In genomic region chr2:180763249-180763989, GRCh38 we compare ENCODE assay signal across 22 cellular contexts.
DNase-seq lines count a peak whose midpoint lies in the region; ATAC-seq, FAIRE-seq and TF ChIP-seq lines count a peak whose summit lies in the region.
"Had no signal": no experiment of that assay in that cellular context is flagged by ENCODE, and none has a peak within 500 bp of the region (broad histone marks: within the 10 kb centered on the region; RNA-seq: fewer than 3 reads in every experiment).

No MANE protein-coding gene starts in this region.

- POLR2A ChIA-PET in A549 (lab: Yijun Ruan, JAX): no interaction called here

- no peaks in the 10 kb centered on the region for H3K9me3 ChIP-seq in A549
- H3K9me3 ChIP-seq in ascending aorta: no peaks in the 10 kb centered on the region
- H3K9me3 ChIP-seq: MG63 had no signal

- TF ChIP-seq POLR2A in A549 (IDR thresholded peaks at IDR 0.05; ENCODE audit: low read length) (no peak), erythroblast (IDR thresholded peaks at IDR 0.05; ENCODE audit: low read length) (no peak)

- no peak for FAIRE-seq in A549 (lab: Jason Lieb, UNC)
- FAIRE-seq: D721Med, endometrium, keratinocyte had no signal

- DNase-seq in A549 (ENCODE audit: low read depth in 1 of 2, low spot score in 1 of 2) (peak in 1 of 2 experiments; percentile 49), DMS53 treated with DMSO at 0.1 percent for 48 hours (lab: John Stamatoyannopoulos, UW; ENCODE audit: unreplicated experiment) (peak; percentile 97), NCI-H460 (ENCODE audit: extremely low read depth, low read depth) (peak; percentile 33), SK-MEL-5 (ENCODE audit: low read depth, low spot score) (peak; percentile 5), ascending aorta (ENCODE audit: low spot score in 2 of 2) (no peak), CD1c-positive myeloid dendritic cell (ENCODE audit: extremely low spot score) (no peak), erythroblast (lab: John Stamatoyannopoulos, UW) (no peak), T-helper 1 cell (no peak)
- DNase-seq: activated CD4-positive, alpha-beta T cell treated with anti-CD3 and anti-CD28 coated beads, Interleukin-2, amount 50 U/mL, for 48 hours; activated CD8-positive, alpha-beta memory T cell treated with anti-CD3 and anti-CD28 coated beads, Interleukin-2, amount 50 U/mL, for 48 hours; dermis blood vessel endothelial cell; MG63; NCI-H1930; NCI-H446 treated with DMSO at 0.1 percent for 48 hours; nephron progenitor cell; stimulated activated CD4-positive, alpha-beta T cell treated with anti-CD3 and anti-CD28 coated beads, Interleukin-15, amount 100 ng/mL, for 24 hours; stimulated activated naive CD8-positive, alpha-beta T cell treated with anti-CD3 and anti-CD28 coated beads, Interleukin-15, Interleukin-2, amounts not matched to agents 100 U/mL and 50 U/mL, for 24 hours; T-helper 9 cell had no signal

- H3K27ac ChIP-seq in A549 (peak overlapping the region; percentile 6 to 35; a peak in 2 of 6 replicates), ascending aorta (no peak overlapping the region)
- H3K27ac ChIP-seq: BLaER1 treated with 17β-estradiol and CSF1 and Interleukin-3, amounts not matched to agents 10 nM and 100 nM had no signal

- peaks cover 25% of the 10 kb centered on the region for H3K4me1 ChIP-seq in A549
- no peaks in the 10 kb centered on the region for H3K4me1 ChIP-seq in ascending aorta

- no peak overlapping the region for H3K4me3 ChIP-seq in A549
- H3K4me3 ChIP-seq in ascending aorta: no peak overlapping the region
- H3K4me3 ChIP-seq: BLaER1 treated with 17β-estradiol and CSF1 and Interleukin-3, amounts not matched to agents 10 nM and 100 nM; MG63 had no signal

- H3K27me3 ChIP-seq in ascending aorta: no peaks in the 10 kb centered on the region
- H3K27me3 ChIP-seq: BLaER1 treated with 17β-estradiol and CSF1 and Interleukin-3, amounts not matched to agents 10 nM and 100 nM; MG63 had no signal

- peak in 1 of 2 experiments; percentile 13; a peak in 1 of 5 replicates for TF ChIP-seq RAD21 in A549 (conservative IDR thresholded peaks at IDR 0.05 in 1 of 2, IDR thresholded peaks at IDR 0.05 in 1 of 2)

- intact Hi-C loops in ascending aorta (cut with DNase I): no loop called here

- CTCF ChIA-PET in A549 (lab: Yijun Ruan, JAX): interaction anchor here (1.2 kb wide), 1 partner anchor 10 kb away, joined by 3 read pairs; no protein-coding TSS in a partner anchor

- WGBS in A549 (ENCODE audit: missing lambda C conversion rate): 24% methylated on average over 2 of the region's 2 CpGs

- peak overlapping the region; percentile 53 for H3K4me2 ChIP-seq in A549

- in situ Hi-C loops in SK-MEL-5 (cut with HindIII; ENCODE audit: low pct_unique_long_range_greater_than_20kb, low sequenced_read_pairs): no loop called here

- TF ChIP-seq CTCF in A549 (IDR thresholded peaks at IDR 0.05) (no peak), ascending aorta (IDR thresholded peaks at IDR 0.05) (no peak)

- peak in 1 of 2 experiments; percentile 80; a peak in 3 of 6 replicates for ATAC-seq in A549
- ATAC-seq: stimulated activated naive CD8-positive, alpha-beta T cell treated with anti-CD3 and anti-CD28 coated beads, Interleukin-15, Interleukin-2, amounts not matched to agents 100 U/mL and 50 U/mL, for 24 hours had no signal

- no peak for TF ChIP-seq EP300 in A549 (IDR thresholded peaks at IDR 0.05)

- H3K36me3 ChIP-seq in ascending aorta: no peaks in the 10 kb centered on the region
- H3K36me3 ChIP-seq: BLaER1 treated with 17β-estradiol and CSF1 and Interleukin-3, amounts not matched to agents 10 nM and 100 nM; MG63 had no signal

TF ChIP-seq in A549, 52 proteins besides CTCF, POLR2A, EP300 and RAD21:
- TF ChIP-seq HOXA7 (CRISPR knock-in tag; IDR thresholded peaks at IDR 0.05): no peak
- peak; percentile 60 for TF ChIP-seq GATA3 (IDR thresholded peaks at IDR 0.05; ENCODE audit: borderline replicate concordance)
- no peak for TF ChIP-seq CBX8 (IDR thresholded peaks at IDR 0.05)
- no peak for TF ChIP-seq USF2 (IDR thresholded peaks at IDR 0.05)
- no peak for TF ChIP-seq HES2 (IDR thresholded peaks at IDR 0.05)
- TF ChIP-seq HOXB5 (CRISPR knock-in tag; IDR thresholded peaks at IDR 0.05): no peak
- TF ChIP-seq SMC3 (IDR thresholded peaks at IDR 0.05): 0 out of 3 replicates have a peak, but pooled peaks have one; percentile 11
- no peak for TF ChIP-seq FOSB (CRISPR knock-in tag; IDR thresholded peaks at IDR 0.05)
- TF ChIP-seq BCL3 (IDR thresholded peaks at IDR 0.05): no peak
- no peak for TF ChIP-seq ESRRA (IDR thresholded peaks at IDR 0.05; ENCODE audit: borderline replicate concordance, low read length)
- TF ChIP-seq NFE2L2 (conservative IDR thresholded peaks at IDR 0.05; ENCODE audit: low read length): no peak
- TF ChIP-seq CEBPB (IDR thresholded peaks at IDR 0.05): peak in 1 of 2 experiments; percentile 37; a peak in 1 of 4 replicates
- no peak for TF ChIP-seq HDAC2 (IDR thresholded peaks at IDR 0.05)
- no peak for TF ChIP-seq CHD4 (IDR thresholded peaks at IDR 0.05; ENCODE audit: borderline replicate concordance)
- TF ChIP-seq NPAS2 (CRISPR knock-in tag; IDR thresholded peaks at IDR 0.05; ENCODE audit: borderline replicate concordance): no peak
- no peak for TF ChIP-seq RCOR1 (IDR thresholded peaks at IDR 0.05; ENCODE audit: low read depth, low read length)
- no peak for TF ChIP-seq ZNF302 (CRISPR knock-in tag; IDR thresholded peaks at IDR 0.05)
- TF ChIP-seq MYC (IDR thresholded peaks at IDR 0.05; ENCODE audit: borderline replicate concordance, low read length): no peak
- no peak for TF ChIP-seq EHF (CRISPR knock-in tag; IDR thresholded peaks at IDR 0.05)
- no peak for TF ChIP-seq TFCP2L1 (CRISPR knock-in tag; IDR thresholded peaks at IDR 0.05)
- no peak for TF ChIP-seq ZFP36 (IDR thresholded peaks at IDR 0.05; ENCODE audit: borderline replicate concordance, partially characterized antibody)
- no peak for TF ChIP-seq TP53 (CRISPR knock-in tag; IDR thresholded peaks at IDR 0.05)

Comparison
In these comparisons a context has a peak if more than half of its experiments do, and no peak if none do; other contexts are left out.
1. DNase-seq: peak in DMS53 treated with DMSO at 0.1 percent for 48 hours (single experiment), NCI-H460 (single experiment) and SK-MEL-5 (single experiment); none in ascending aorta (0 of 2), CD1c-positive myeloid dendritic cell (single experiment), erythroblast (0 of 2) and T-helper 1 cell (0 of 5).
2. H3K27ac ChIP-seq: peak in A549 (2 of 2); none in ascending aorta (0 of 2).